Comparison of ENCODE assay signal across 34 cellular contexts in the genomic region with DNA sequence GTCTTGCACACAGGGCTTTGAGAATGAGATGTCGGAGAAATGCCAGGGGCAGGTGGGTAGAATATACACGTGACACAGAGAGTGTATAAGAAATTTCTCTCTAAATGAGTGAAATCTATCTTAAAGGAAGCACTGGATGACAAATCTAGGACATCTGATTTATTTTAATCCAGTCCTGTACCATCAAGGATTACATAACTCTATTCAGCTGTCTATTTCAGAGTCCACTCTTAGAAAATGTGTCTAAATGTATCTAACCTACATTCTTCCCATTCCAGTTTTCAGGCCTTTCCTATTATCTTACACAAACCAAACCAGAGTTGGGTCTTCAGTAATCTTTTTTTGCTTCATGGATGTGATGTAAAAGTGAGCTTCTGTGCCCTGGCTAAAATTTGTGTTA.
"Had no signal": no experiment of that assay in that cellular context is flagged by ENCODE, and none has a peak within 500 bp of the region (broad histone marks: within the 10 kb centered on the region; RNA-seq: fewer than 3 reads in every experiment).

No MANE protein-coding gene starts in this region.

- H3K9me3 ChIP-seq: MG63 had no signal

- H3K27ac ChIP-seq: KMS-11 had no signal

- DNase-seq: Karpas-422, Kasumi-1, KG1, MG63, MM.1S, MV-4-11, NCI-H1048, NCI-H1092, NCI-H1092 treated with DMSO at 0.1 percent for 48 hours, NCI-H1105, NCI-H1105 treated with DMSO at 0.1 percent for 48 hours, NCI-H1417, NCI-H1417 treated with DMSO at 0.1 percent for 48 hours, NCI-H1436, NCI-H1436 treated with DMSO at 0.1 percent for 48 hours, NCI-H146, NCI-H1694, NCI-H1694 treated with DMSO at 0.1 percent for 48 hours, NCI-H187, NCI-H187 treated with DMSO at 0.1 percent for 48 hours, NCI-H1930, NCI-H2029, NCI-H2029 treated with DMSO at 0.1 percent for 48 hours, NCI-H2081, NCI-H2081 treated with DMSO at 0.1 percent for 48 hours, NCI-H2107, NCI-H2171, NCI-H2171 treated with DMSO at 0.1 percent for 48 hours, NCI-H2227 treated with DMSO at 0.1 percent for 48 hours, NCI-H226, NCI-H345, NCI-H446, NCI-H510A had no signal

- H3K4me3 ChIP-seq: MG63 had no signal

- H3K36me3 ChIP-seq: MG63 had no signal

- H3K27me3 ChIP-seq: MG63 had no signal
